ENCODE assay signal across 1 cellular context in the genomic region with DNA sequence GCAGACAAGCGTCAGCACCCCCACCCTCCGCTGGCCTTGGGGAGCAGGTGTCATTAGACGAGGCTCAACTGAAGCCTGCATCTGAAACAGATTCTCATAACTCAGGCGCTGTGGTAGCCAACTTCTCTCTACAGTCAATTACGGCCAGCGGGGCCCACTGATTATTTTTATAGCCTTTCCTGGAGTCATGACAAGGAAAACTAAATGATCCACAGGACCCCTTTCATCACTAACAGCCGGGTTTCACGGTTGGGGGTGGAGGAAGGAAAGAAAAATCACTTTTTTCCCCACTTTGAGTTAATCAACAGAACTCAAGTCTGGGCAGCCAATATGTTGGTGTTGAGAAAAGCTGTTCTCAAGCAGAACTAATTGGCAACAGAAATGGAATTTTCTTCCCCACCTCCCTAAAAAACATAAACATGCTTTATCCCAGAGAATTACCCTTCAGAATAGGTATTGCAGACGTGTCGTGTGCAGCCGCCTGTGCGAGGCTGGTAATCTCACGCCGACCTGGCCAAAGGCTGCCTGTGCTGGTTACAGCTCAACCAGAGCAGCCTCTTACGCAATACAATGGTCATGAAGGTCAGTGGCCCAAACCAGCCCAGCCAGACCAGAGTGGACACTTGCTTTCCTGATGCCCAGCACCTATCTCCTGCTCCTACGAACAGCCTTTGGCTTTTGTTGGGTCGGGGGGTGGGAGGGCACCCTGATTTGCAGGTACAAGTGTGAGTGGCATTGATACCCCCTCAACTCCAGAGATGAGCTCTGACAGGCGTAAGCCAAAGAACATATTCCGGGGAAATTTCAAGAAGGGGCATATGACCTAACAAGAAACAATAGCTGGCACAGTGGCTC.
TF ChIP-seq lines count a peak whose summit lies in the region.

No MANE protein-coding gene starts in this region.

TF ChIP-seq in HepG2, 621 proteins besides CTCF, POLR2A, EP300 and RAD21 (continued from another document and continues in another):
- peak; percentile 79; the same call in 1 of the 2 replicates for TF ChIP-seq ZNF142 (CRISPR knock-in tag; IDR thresholded peaks at IDR 0.05)
- TF ChIP-seq ZGPAT (CRISPR knock-in tag; IDR thresholded peaks at IDR 0.05), result peak; percentile 91; the same call in 1 of the 2 replicates
- TF ChIP-seq SNAPC2 (CRISPR knock-in tag; IDR thresholded peaks at IDR 0.05), result peak; percentile 48; the same call in 1 of the 2 replicates
- peak; percentile 73; the same call in 1 of the 2 replicates for TF ChIP-seq ZNF749 (CRISPR knock-in tag; IDR thresholded peaks at IDR 0.05; ENCODE audit: borderline replicate concordance)
- peak; percentile 75 for TF ChIP-seq GATAD1 (CRISPR knock-in tag; IDR thresholded peaks at IDR 0.05)
- TF ChIP-seq ZKSCAN1 (IDR thresholded peaks at IDR 0.05; ENCODE audit: low read length), result no peak
- peak; percentile 94 for TF ChIP-seq MED1 (CRISPR knock-in tag; IDR thresholded peaks at IDR 0.05)
- TF ChIP-seq KAT8 (CRISPR knock-in tag; IDR thresholded peaks at IDR 0.05), result peak; percentile 67
- TF ChIP-seq XRCC5 (optimal IDR thresholded peaks at IDR 0.05; ENCODE audit: low read length), result peak; percentile 72
- TF ChIP-seq, protein P1, sequence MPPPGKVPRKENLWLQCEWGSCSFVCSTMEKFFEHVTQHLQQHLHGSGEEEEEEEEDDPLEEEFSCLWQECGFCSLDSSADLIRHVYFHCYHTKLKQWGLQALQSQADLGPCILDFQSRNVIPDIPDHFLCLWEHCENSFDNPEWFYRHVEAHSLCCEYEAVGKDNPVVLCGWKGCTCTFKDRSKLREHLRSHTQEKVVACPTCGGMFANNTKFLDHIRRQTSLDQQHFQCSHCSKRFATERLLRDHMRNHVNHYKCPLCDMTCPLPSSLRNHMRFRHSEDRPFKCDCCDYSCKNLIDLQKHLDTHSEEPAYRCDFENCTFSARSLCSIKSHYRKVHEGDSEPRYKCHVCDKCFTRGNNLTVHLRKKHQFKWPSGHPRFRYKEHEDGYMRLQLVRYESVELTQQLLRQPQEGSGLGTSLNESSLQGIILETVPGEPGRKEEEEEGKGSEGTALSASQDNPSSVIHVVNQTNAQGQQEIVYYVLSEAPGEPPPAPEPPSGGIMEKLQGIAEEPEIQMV (CRISPR knock-in tag; IDR thresholded peaks at IDR 0.05; ENCODE audit: low read depth), result peak; percentile 75; the same call in 1 of the 2 replicates
- TF ChIP-seq RARA (CRISPR knock-in tag; IDR thresholded peaks at IDR 0.05), result peak; percentile 93
- TF ChIP-seq MXI1 (IDR thresholded peaks at IDR 0.05; ENCODE audit: borderline replicate concordance, low read depth, low read length), result peak; percentile 17; the same call in 1 of the 3 replicates
- no peak for TF ChIP-seq CERS6 (CRISPR knock-in tag; IDR thresholded peaks at IDR 0.05)
- TF ChIP-seq ZNF383 (CRISPR knock-in tag; IDR thresholded peaks at IDR 0.05; ENCODE audit: borderline replicate concordance), result no peak
- peak; percentile 91 for TF ChIP-seq ADNP (CRISPR knock-in tag; IDR thresholded peaks at IDR 0.05)
- TF ChIP-seq, protein P2, sequence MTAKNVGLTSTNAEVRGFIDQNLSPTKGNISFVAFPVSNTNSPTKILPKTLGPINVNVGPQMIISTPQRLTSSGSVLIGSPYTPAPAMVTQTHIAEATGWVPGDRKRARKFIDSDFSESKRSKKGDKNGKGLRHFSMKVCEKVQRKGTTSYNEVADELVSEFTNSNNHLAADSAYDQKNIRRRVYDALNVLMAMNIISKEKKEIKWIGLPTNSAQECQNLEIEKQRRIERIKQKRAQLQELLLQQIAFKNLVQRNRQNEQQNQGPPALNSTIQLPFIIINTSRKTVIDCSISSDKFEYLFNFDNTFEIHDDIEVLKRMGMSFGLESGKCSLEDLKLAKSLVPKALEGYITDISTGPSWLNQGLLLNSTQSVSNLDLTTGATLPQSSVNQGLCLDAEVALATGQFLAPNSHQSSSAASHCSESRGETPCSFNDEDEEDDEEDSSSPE (CRISPR knock-in tag; IDR thresholded peaks at IDR 0.05), result peak; percentile 65
- peak; percentile 97 for TF ChIP-seq PHF21A (CRISPR knock-in tag; IDR thresholded peaks at IDR 0.05)
- TF ChIP-seq ATF7 (IDR thresholded peaks at IDR 0.05), result no peak
- TF ChIP-seq ATF7 (CRISPR knock-in tag; IDR thresholded peaks at IDR 0.05), result peak; percentile 23; the same call in 1 of the 2 replicates
- TF ChIP-seq CBFB (CRISPR knock-in tag; IDR thresholded peaks at IDR 0.05), result peak; percentile 81; the same call in 1 of the 2 replicates
- peak; percentile 85; the same call in 1 of the 2 replicates for TF ChIP-seq GZF1 (CRISPR knock-in tag; IDR thresholded peaks at IDR 0.05)
- peak; percentile 93 for TF ChIP-seq KDM2A (CRISPR knock-in tag; IDR thresholded peaks at IDR 0.05; ENCODE audit: borderline replicate concordance, low read depth)
- TF ChIP-seq, protein P3, sequence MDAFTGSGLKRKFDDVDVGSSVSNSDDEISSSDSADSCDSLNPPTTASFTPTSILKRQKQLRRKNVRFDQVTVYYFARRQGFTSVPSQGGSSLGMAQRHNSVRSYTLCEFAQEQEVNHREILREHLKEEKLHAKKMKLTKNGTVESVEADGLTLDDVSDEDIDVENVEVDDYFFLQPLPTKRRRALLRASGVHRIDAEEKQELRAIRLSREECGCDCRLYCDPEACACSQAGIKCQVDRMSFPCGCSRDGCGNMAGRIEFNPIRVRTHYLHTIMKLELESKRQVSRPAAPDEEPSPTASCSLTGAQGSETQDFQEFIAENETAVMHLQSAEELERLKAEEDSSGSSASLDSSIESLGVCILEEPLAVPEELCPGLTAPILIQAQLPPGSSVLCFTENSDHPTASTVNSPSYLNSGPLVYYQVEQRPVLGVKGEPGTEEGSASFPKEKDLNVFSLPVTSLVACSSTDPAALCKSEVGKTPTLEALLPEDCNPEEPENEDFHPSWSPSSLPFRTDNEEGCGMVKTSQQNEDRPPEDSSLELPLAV (CRISPR knock-in tag; conservative IDR thresholded peaks at IDR 0.05; ENCODE audit: low read depth), result no peak
- peak; percentile 96 for TF ChIP-seq ERF (CRISPR knock-in tag; IDR thresholded peaks at IDR 0.05)
- peak; percentile 91 for TF ChIP-seq SAP130 (CRISPR knock-in tag; IDR thresholded peaks at IDR 0.05; ENCODE audit: low read depth)
- no peak for TF ChIP-seq ZNF570 (CRISPR knock-in tag; IDR thresholded peaks at IDR 0.05; ENCODE audit: borderline replicate concordance)
- TF ChIP-seq SIX4 (CRISPR knock-in tag; IDR thresholded peaks at IDR 0.05), result peak; percentile 61; the same call in 1 of the 2 replicates
- 0 out of 2 replicates have a peak, but pooled peaks have one; percentile 55 for TF ChIP-seq CREB3 (CRISPR knock-in tag; IDR thresholded peaks at IDR 0.05)
- TF ChIP-seq, protein P4, sequence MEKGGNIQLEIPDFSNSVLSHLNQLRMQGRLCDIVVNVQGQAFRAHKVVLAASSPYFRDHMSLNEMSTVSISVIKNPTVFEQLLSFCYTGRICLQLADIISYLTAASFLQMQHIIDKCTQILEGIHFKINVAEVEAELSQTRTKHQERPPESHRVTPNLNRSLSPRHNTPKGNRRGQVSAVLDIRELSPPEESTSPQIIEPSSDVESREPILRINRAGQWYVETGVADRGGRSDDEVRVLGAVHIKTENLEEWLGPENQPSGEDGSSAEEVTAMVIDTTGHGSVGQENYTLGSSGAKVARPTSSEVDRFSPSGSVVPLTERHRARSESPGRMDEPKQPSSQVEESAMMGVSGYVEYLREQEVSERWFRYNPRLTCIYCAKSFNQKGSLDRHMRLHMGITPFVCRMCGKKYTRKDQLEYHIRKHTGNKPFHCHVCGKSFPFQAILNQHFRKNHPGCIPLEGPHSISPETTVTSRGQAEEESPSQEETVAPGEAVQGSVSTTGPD (CRISPR knock-in tag; IDR thresholded peaks at IDR 0.05), result peak; percentile 100
- peak; percentile 45; the same call in 1 of the 2 replicates for TF ChIP-seq PHF8 (CRISPR knock-in tag; IDR thresholded peaks at IDR 0.05)
- TF ChIP-seq THRA (CRISPR knock-in tag; IDR thresholded peaks at IDR 0.05; ENCODE audit: borderline replicate concordance), result peak; percentile 88; the same call in 1 of the 2 replicates
- peak; percentile 65; the same call in 1 of the 2 replicates for TF ChIP-seq NFKBIZ (CRISPR knock-in tag; IDR thresholded peaks at IDR 0.05)
- TF ChIP-seq, protein P5, sequence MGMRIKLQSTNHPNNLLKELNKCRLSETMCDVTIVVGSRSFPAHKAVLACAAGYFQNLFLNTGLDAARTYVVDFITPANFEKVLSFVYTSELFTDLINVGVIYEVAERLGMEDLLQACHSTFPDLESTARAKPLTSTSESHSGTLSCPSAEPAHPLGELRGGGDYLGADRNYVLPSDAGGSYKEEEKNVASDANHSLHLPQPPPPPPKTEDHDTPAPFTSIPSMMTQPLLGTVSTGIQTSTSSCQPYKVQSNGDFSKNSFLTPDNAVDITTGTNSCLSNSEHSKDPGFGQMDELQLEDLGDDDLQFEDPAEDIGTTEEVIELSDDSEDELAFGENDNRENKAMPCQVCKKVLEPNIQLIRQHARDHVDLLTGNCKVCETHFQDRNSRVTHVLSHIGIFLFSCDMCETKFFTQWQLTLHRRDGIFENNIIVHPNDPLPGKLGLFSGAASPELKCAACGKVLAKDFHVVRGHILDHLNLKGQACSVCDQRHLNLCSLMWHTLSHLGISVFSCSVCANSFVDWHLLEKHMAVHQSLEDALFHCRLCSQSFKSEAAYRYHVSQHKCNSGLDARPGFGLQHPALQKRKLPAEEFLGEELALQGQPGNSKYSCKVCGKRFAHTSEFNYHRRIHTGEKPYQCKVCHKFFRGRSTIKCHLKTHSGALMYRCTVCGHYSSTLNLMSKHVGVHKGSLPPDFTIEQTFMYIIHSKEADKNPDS (CRISPR knock-in tag; IDR thresholded peaks at IDR 0.05), result peak; percentile 40; the same call in 1 of the 2 replicates
- TF ChIP-seq ZFP36 (IDR thresholded peaks at IDR 0.05; ENCODE audit: borderline replicate concordance, low read depth, low read length, partially characterized antibody), result peak; percentile 2
- peak; percentile 54; the same call in 1 of the 2 replicates for TF ChIP-seq ZSCAN21 (CRISPR knock-in tag; IDR thresholded peaks at IDR 0.05; ENCODE audit: borderline replicate concordance)
